Comparison of ENCODE assay signal across 27 cellular contexts in the genomic region with DNA sequence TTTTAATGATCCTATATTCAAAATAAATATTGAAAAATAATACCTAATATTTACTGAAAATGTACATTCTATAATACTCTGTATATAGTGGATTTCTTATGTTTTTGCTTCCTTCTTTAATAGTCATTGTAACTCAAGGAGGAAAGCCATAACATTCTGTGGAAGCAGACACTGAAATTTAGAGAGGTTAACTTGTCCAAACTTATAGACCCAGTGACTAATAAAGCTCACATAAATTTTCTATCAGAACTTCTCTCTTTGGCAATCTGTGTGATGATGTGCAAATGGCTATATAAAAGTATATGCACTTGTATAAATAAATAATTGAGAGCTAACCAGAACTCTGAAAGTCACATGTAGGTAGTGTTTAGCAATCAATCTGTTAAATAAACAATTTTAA. TPM values are rescaled to one million over a fixed set of nuclear protein-coding genes. Genes with fewer than 3 reads are reported as not detected.
DNase-seq lines count a peak whose midpoint lies in the region; ATAC-seq, FAIRE-seq and TF ChIP-seq lines count a peak whose summit lies in the region.
"Had no signal": no experiment of that assay in that cellular context is flagged by ENCODE, and none has a peak within 500 bp of the region (broad histone marks: within the 10 kb centered on the region; RNA-seq: fewer than 3 reads in every experiment).

No MANE protein-coding gene starts in this region.

- H3K9me1 ChIP-seq in IMR-90 (ENCODE audit: insufficient read depth, low read length) = no peaks in the 10 kb centered on the region

- peaks cover 1% of the 10 kb centered on the region for H3K36me3 Mint-ChIP-seq in astrocyte (ENCODE audit: low read depth, unreplicated experiment)
- H3K36me3 Mint-ChIP-seq: CD14-positive monocyte; CD4-positive, alpha-beta memory T cell; CD4-positive, CD25-positive, alpha-beta regulatory T cell; CD8-positive, alpha-beta memory T cell had no signal

- dilution Hi-C loops in IMR-90 (cut with HindIII; ENCODE audit: low sequenced_read_pairs, unreplicated experiment) = no loop called here

- BruUV-seq in IMR-90 (replicated peaks; lab: Mats Ljungman, UMichigan) = no TSS peak

- H3K4me3 ChIP-seq in IMR-90 (ENCODE audit: insufficient read depth, low read depth, low read length) (no peak overlapping the region), astrocyte (ENCODE audit: insufficient read depth, low read depth, low read length) (no peak overlapping the region), epithelial cell of esophagus (ENCODE audit: low read length) (no peak overlapping the region)
- H3K4me3 ChIP-seq: BLaER1, GM12878 had no signal

- intact Hi-C loops in IMR-90 (cut with micrococcal nuclease) = no loop called here

- no peak overlapping the region; the same call in 1 of the 2 replicates for H3K27ac ChIP-seq in IMR-90 (ENCODE audit: insufficient read depth, low read length)
- no peak overlapping the region for H3K27ac ChIP-seq in astrocyte (ENCODE audit: low read depth, low read length)
- H3K27ac ChIP-seq: BLaER1 had no signal

- H2BK20ac ChIP-seq in IMR-90 (ENCODE audit: low read depth, low read length) = no peak overlapping the region

- H4K8ac ChIP-seq in IMR-90 (ENCODE audit: low read depth in 2 of 2, low read length in 2 of 2) = no peak overlapping the region; a peak in 1 of 4 replicates

- H3K4me2 ChIP-seq in IMR-90 (ENCODE audit: low read depth, low read length) = no peak overlapping the region
- no peak overlapping the region for H3K4me2 ChIP-seq in astrocyte (ENCODE audit: low read length)
- H3K4me2 ChIP-seq: BLaER1 had no signal

- H2BK5ac ChIP-seq in IMR-90 (ENCODE audit: low read depth, low read length, poor library complexity, severe bottlenecking) = peak overlapping the region; percentile 90

- H2AFZ ChIP-seq in IMR-90 (replicated peaks; ENCODE audit: low read length, poor library complexity) (no peak overlapping the region), astrocyte (ENCODE audit: low read depth, low read length) (no peak overlapping the region)

- H3K4me1 ChIP-seq in IMR-90 (ENCODE audit: control insufficient read depth, insufficient read depth, low read length) = peaks cover 2% of the 10 kb centered on the region
- H3K4me1 ChIP-seq in astrocyte (ENCODE audit: insufficient read depth, low read length) = peaks cover 7% of the 10 kb centered on the region
- H3K4me1 ChIP-seq: BE2C, BLaER1 had no signal

- H3K4ac ChIP-seq in IMR-90 (ENCODE audit: low read depth, low read length) = no peak overlapping the region; the same call in 1 of the 2 replicates

- H3K27me3 ChIP-seq in IMR-90 (ENCODE audit: control insufficient read depth, insufficient read depth, low read length) = no peaks in the 10 kb centered on the region
- H3K27me3 ChIP-seq in astrocyte (ENCODE audit: insufficient read depth, low read length) = no peaks in the 10 kb centered on the region
- H3K27me3 ChIP-seq: BE2C, BLaER1 had no signal

- TF ChIP-seq RAD21 in IMR-90 (IDR thresholded peaks at IDR 0.05; ENCODE audit: low read length) = no peak

- peaks cover 8% of the 10 kb centered on the region for H3K4me1 Mint-ChIP-seq in astrocyte (ENCODE audit: low read depth, unreplicated experiment)
- H3K4me1 Mint-ChIP-seq: CD14-positive monocyte; CD4-positive, alpha-beta memory T cell; CD4-positive, CD25-positive, alpha-beta regulatory T cell; CD8-positive, alpha-beta memory T cell had no signal

- no peak overlapping the region for H2BK120ac ChIP-seq in IMR-90 (ENCODE audit: low read depth, low read length)

- H4K20me1 ChIP-seq in IMR-90 (ENCODE audit: insufficient read depth, low read length) (no peaks in the 10 kb centered on the region), astrocyte (ENCODE audit: insufficient read depth, low read length) (no peaks in the 10 kb centered on the region)
- H4K20me1 ChIP-seq: BLaER1 had no signal

- H3K9me3 ChIP-seq in IMR-90 (ENCODE audit: control insufficient read depth, insufficient read depth, low read length) = no peaks in the 10 kb centered on the region
- H3K9me3 ChIP-seq in astrocyte (ENCODE audit: insufficient read depth, low read depth, low read length) = no peaks in the 10 kb centered on the region
- H3K9me3 ChIP-seq: BE2C, BLaER1 had no signal

- H4K5ac ChIP-seq in IMR-90 (ENCODE audit: low read depth, low read length) = no peak overlapping the region

- no peak overlapping the region for H3K14ac ChIP-seq in IMR-90 (replicated peaks; ENCODE audit: low read depth, low read length)

- no peak overlapping the region for H4K91ac ChIP-seq in IMR-90 (ENCODE audit: insufficient read depth, low read depth, low read length)

- no peak overlapping the region; the same call in 2 of the 3 replicates for H2BK15ac ChIP-seq in IMR-90 (ENCODE audit: low read depth, low read length)

- no peaks in the 10 kb centered on the region for H3K79me1 ChIP-seq in IMR-90 (ENCODE audit: low read depth in 1 of 2, low read length in 2 of 2)

- in situ Hi-C loops in IMR-90 (cut with MboI; ENCODE audit: low sequenced_read_pairs) = no loop called here

- H3K18ac ChIP-seq in IMR-90 (ENCODE audit: low read depth, low read length) = no peak overlapping the region; the same call in 1 of the 2 replicates

- ATAC-seq in IMR-90 (ENCODE audit: low read depth) = peak; percentile 68
- no peak for ATAC-seq in GM18861 (IDR thresholded peaks at IDR 0.05; ENCODE audit: unreplicated experiment)
- ATAC-seq: GM12878 had no signal

- no peak for TF ChIP-seq POLR2A in IMR-90 (IDR thresholded peaks at IDR 0.05; ENCODE audit: low read depth, low read length)

- H3K27me3 Mint-ChIP-seq in astrocyte (ENCODE audit: low read depth, unreplicated experiment) = no peaks in the 10 kb centered on the region
- H3K27me3 Mint-ChIP-seq: CD4-positive, alpha-beta memory T cell; CD4-positive, CD25-positive, alpha-beta regulatory T cell; CD8-positive, alpha-beta memory T cell had no signal

- H3K36me3 ChIP-seq in IMR-90 (ENCODE audit: control insufficient read depth, insufficient read depth, low read length) (no peaks in the 10 kb centered on the region), astrocyte (ENCODE audit: insufficient read depth, low read length) (no peaks in the 10 kb centered on the region)
- H3K36me3 ChIP-seq: BE2C, BLaER1 had no signal

- DNase-seq in IMR-90 (peak; percentile 78), astrocyte (ENCODE audit: low read depth) (no peak), epithelial cell of esophagus (ENCODE audit: low read depth) (peak; percentile 42), NCI-H524 treated with DMSO at 0.1 percent for 48 hours (lab: John Stamatoyannopoulos, UW) (no peak), D341Med (ENCODE audit: low spot score) (no peak)
- DNase-seq: 8988T; ACHN; BE2C; C1 segment of cervical spinal cord; CD4-positive, alpha-beta memory T cell; CD4-positive, CD25-positive, alpha-beta regulatory T cell; CD8-positive, alpha-beta memory T cell; COR-L47; DMS79 treated with DMSO at 0.1 percent for 48 hours; GDM1 had no signal

- no peak overlapping the region for H3K27ac Mint-ChIP-seq in astrocyte (ENCODE audit: unreplicated experiment)
- H3K27ac Mint-ChIP-seq: CD4-positive, alpha-beta memory T cell; CD4-positive, CD25-positive, alpha-beta regulatory T cell; CD8-positive, alpha-beta memory T cell had no signal

- H2AK5ac ChIP-seq in IMR-90 (ENCODE audit: low read depth, low read length) = no peak overlapping the region

- TF ChIP-seq CTCF in IMR-90 (conservative IDR thresholded peaks at IDR 0.05; ENCODE audit: low read depth, low read length) (no peak), astrocyte (IDR thresholded peaks at IDR 0.05; ENCODE audit: insufficient read depth, low read depth, low read length) (no peak), epithelial cell of esophagus (IDR thresholded peaks at IDR 0.05; ENCODE audit: insufficient read depth, low read depth, low read length, missing control alignments) (no peak)

- no peak overlapping the region for H2AK9ac ChIP-seq in IMR-90 (replicated peaks; ENCODE audit: low read depth, low read length, poor library complexity)

- H3K23ac ChIP-seq in IMR-90 (ENCODE audit: low read depth, low read length) = no peak overlapping the region

- CTCF ChIA-PET in IMR-90 (lab: Yijun Ruan, JAX) = no interaction called here

- POLR2A ChIA-PET in IMR-90 (lab: Charles Lee; ENCODE audit: unreplicated experiment) = interaction anchor here (0.6 kb wide), 1 partner anchor 882 kb away, joined by 6 read pairs; no protein-coding TSS in a partner anchor

- H3K9ac ChIP-seq in IMR-90 (ENCODE audit: low read depth, low read length) (no peak overlapping the region), astrocyte (ENCODE audit: low read length) (no peak overlapping the region)
- H3K9ac ChIP-seq: BLaER1 had no signal

- H3K79me2 ChIP-seq in astrocyte (ENCODE audit: insufficient read depth, low read length) = no peaks in the 10 kb centered on the region

- FAIRE-seq in G401.6 (lab: Jason Lieb, UNC) (peak; percentile 27), astrocyte (lab: Jason Lieb, UNC) (peak; percentile 20)
- FAIRE-seq: A204.1, D721Med, GM12878, GM12892, GM18507, GM19239 had no signal

- H3K9me3 Mint-ChIP-seq in astrocyte (ENCODE audit: unreplicated experiment) = no peaks in the 10 kb centered on the region

- H3K4me3 Mint-ChIP-seq in astrocyte (ENCODE audit: unreplicated experiment) = no peak overlapping the region
- H3K4me3 Mint-ChIP-seq: CD14-positive monocyte; CD4-positive, alpha-beta memory T cell; CD4-positive, CD25-positive, alpha-beta regulatory T cell; CD8-positive, alpha-beta memory T cell had no signal

- no peak overlapping the region for H3K56ac ChIP-seq in IMR-90 (ENCODE audit: extremely low read depth, insufficient read depth, low read length)

TF ChIP-seq in IMR-90, 13 proteins besides CTCF, POLR2A, EP300 and RAD21:
- no peak for TF ChIP-seq FOS (IDR thresholded peaks at IDR 0.05; ENCODE audit: low read depth, low read length)
- no peak for TF ChIP-seq NFE2L2 (IDR thresholded peaks at IDR 0.05; ENCODE audit: low read depth, low read length)
- no peak for TF ChIP-seq RCOR1 (IDR thresholded peaks at IDR 0.05; ENCODE audit: insufficient replicate concordance, low read length)
- TF ChIP-seq CEBPB (IDR thresholded peaks at IDR 0.05; ENCODE audit: low read depth, low read length) = peak; percentile 28; the same call in 1 of the 2 replicates
- no peak for TF ChIP-seq RFX5 (IDR thresholded peaks at IDR 0.05; ENCODE audit: low read depth, low read length)
- TF ChIP-seq, protein P1, sequence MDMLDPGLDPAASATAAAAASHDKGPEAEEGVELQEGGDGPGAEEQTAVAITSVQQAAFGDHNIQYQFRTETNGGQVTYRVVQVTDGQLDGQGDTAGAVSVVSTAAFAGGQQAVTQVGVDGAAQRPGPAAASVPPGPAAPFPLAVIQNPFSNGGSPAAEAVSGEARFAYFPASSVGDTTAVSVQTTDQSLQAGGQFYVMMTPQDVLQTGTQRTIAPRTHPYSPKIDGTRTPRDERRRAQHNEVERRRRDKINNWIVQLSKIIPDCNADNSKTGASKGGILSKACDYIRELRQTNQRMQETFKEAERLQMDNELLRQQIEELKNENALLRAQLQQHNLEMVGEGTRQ (IDR thresholded peaks at IDR 0.05; ENCODE audit: low read depth, low read length) = peak; percentile 10; the same call in 1 of the 2 replicates

RNA-seq across cellular contexts. Expression of a gene that starts 26.1 kb away (rescaled TPM):
- total RNA-seq in IMR-90 (2012; rRNA removed) = not detected in 2 replicates
- polyA plus RNA-seq in IMR-90 (2012; rRNA removed) = not detected in 2 replicates
- not detected in 2 replicates for polyA plus RNA-seq in IMR-90 (2012; cell fraction: cytosol; rRNA removed)
- polyA plus RNA-seq in IMR-90 (2012; cell fraction: nucleus; rRNA removed; ENCODE audit: low replicate concordance) = not detected in 2 replicates
- not detected in 2 replicates for total RNA-seq in astrocyte
- total RNA-seq: A673; CD4-positive, alpha-beta memory T cell; CD4-positive, CD25-positive, alpha-beta regulatory T cell; CD8-positive, alpha-beta memory T cell had no signal
- polyA plus RNA-seq: AG04450; CD14-positive monocyte; CD4-positive, alpha-beta memory T cell; CD4-positive, CD25-positive, alpha-beta regulatory T cell; CD8-positive, alpha-beta memory T cell had no signal

Comparison
In these comparisons a context has a peak if more than half of its experiments do, and no peak if none do; other contexts are left out.
1. DNase-seq: peak in IMR-90 (single experiment) and epithelial cell of esophagus (single experiment); none in astrocyte (single experiment), NCI-H524 treated with DMSO at 0.1 percent for 48 hours (single experiment) and D341Med (single experiment).